ENCODE assay signal across 10 cellular contexts in genomic region chr5:142322403-142322746, GRCh38. TPM values are rescaled to one million over a fixed set of nuclear protein-coding genes. Genes with fewer than 3 reads are reported as not detected.
A peak's percentile ranks its signal among the peaks of the same experiment; 100 is the strongest.
DNase-seq lines count a peak whose midpoint lies in the region; ATAC-seq and TF ChIP-seq lines count a peak whose summit lies in the region.
"Had no signal": no experiment of that assay in that cellular context is flagged by ENCODE, and none has a peak within 500 bp of the region (broad histone marks: within the 10 kb centered on the region; RNA-seq: fewer than 3 reads in every experiment).

No MANE protein-coding gene starts in this region.

- no peaks in the 10 kb centered on the region for H4K20me1 ChIP-seq in mammary epithelial cell (ENCODE audit: insufficient read depth, low read length)

- H3K27me3 ChIP-seq in HUES64 (ENCODE audit: insufficient read depth, low read length) = no peaks in the 10 kb centered on the region; the same call in 1 of the 2 replicates
- H3K27me3 ChIP-seq in mammary epithelial cell (ENCODE audit: insufficient read depth, low read length) = no peaks in the 10 kb centered on the region
- peaks cover 0 to 80% of the 10 kb centered on the region in 2 donors for H3K27me3 ChIP-seq in left lung
- H3K27me3 ChIP-seq in suprapubic skin = peaks cover 18% of the 10 kb centered on the region

- H3K36me3 ChIP-seq in HUES64 (ENCODE audit: insufficient read depth, low read length) (peaks cover 48% of the 10 kb centered on the region), mammary epithelial cell (ENCODE audit: insufficient read depth, low read length) (peaks cover 5% of the 10 kb centered on the region), left lung (no peaks in the 10 kb centered on the region), suprapubic skin (no peaks in the 10 kb centered on the region)

- WGBS in HUES64 = 27% methylated on average over 2 of the region's 5 CpGs
- WGBS in mammary epithelial cell (ENCODE audit: low coverage, missing lambda C conversion rate) = 100% methylated on average over 4 of the region's 5 CpGs
- WGBS in suprapubic skin = 83% methylated on average over 5 of the region's 5 CpGs

- H3K4me1 ChIP-seq in HUES64 (ENCODE audit: insufficient read depth, low read length) (peaks cover 57% of the 10 kb centered on the region), mammary epithelial cell (ENCODE audit: insufficient read depth, low read length) (peaks cover 36% of the 10 kb centered on the region), left lung (peaks cover 39 to 94% of the 10 kb centered on the region in 2 donors), suprapubic skin (peaks cover 44% of the 10 kb centered on the region)

- H3K4me3 ChIP-seq in HUES64 (ENCODE audit: low read length) (peak overlapping the region; percentile 95), mammary epithelial cell (replicated peaks in 1 of 3; ENCODE audit: insufficient read depth in 1 of 3, low read depth in 2 of 3, low read length in 3 of 3) (peak overlapping the region in 2 of 3 experiments; percentile 79 to 99), left lung (peak overlapping the region; percentile 57 to 63), suprapubic skin (peak overlapping the region; percentile 65)
- H3K4me3 ChIP-seq: SK-N-MC had no signal

- DNase-seq in mammary epithelial cell (no peak), left lung (no peak), suprapubic skin (ENCODE audit: low spot score in 2 of 2) (no peak), Kasumi-1 (lab: John Stamatoyannopoulos, UW) (no peak), ecto neural progenitor cell (ENCODE audit: low spot score) (no peak), H4 (ENCODE audit: low spot score) (no peak)
- DNase-seq: central memory CD4-positive, alpha-beta T cell had no signal

- H3K9ac ChIP-seq in HUES64 (ENCODE audit: low read depth, low read length) (peak overlapping the region; percentile 94; the same call in 1 of the 2 replicates), mammary epithelial cell (ENCODE audit: insufficient read depth, low read length) (no peak overlapping the region)

- dilution Hi-C loops in mammary epithelial cell (cut with HindIII; ENCODE audit: low sequenced_read_pairs) = no loop called here

- peaks cover 94% of the 10 kb centered on the region for H3K79me2 ChIP-seq in mammary epithelial cell (ENCODE audit: insufficient read depth, low read length)

- intact Hi-C loops in mammary epithelial cell (cut with micrococcal nuclease) (loop anchor here (10.0 kb wide), 1 partner anchor 122 kb away; no protein-coding TSS in a partner anchor), left lung (cut with DNase I) (no loop called here)

- peak overlapping the region; percentile 84 for H3K4me2 ChIP-seq in mammary epithelial cell (ENCODE audit: insufficient read depth, low read depth, low read length)

- no peak for TF ChIP-seq POLR2A in suprapubic skin (IDR thresholded peaks at IDR 0.05)

- in situ Hi-C loops in mammary epithelial cell (cut with MboI; ENCODE audit: low sequenced_read_pairs in 2 of 2) = loop anchor here in 1 of 2 donors (10.0 to 25.0 kb wide), 2 partner anchors 160 to 222 kb away; no protein-coding TSS in a partner anchor

- no peak overlapping the region for H3K27ac ChIP-seq in HUES64 (ENCODE audit: low read depth, low read length)
- H3K27ac ChIP-seq in mammary epithelial cell (ENCODE audit: insufficient read depth, low read depth, low read length) = peak overlapping the region; percentile 3
- H3K27ac ChIP-seq in left lung = peak overlapping the region; percentile 83 to 88
- H3K27ac ChIP-seq in suprapubic skin = no peak overlapping the region
- H3K27ac ChIP-seq: SK-N-MC had no signal

- H3K9me3 ChIP-seq in HUES64 (ENCODE audit: insufficient read depth, low read depth, low read length) (no peaks in the 10 kb centered on the region), mammary epithelial cell (replicated peaks; ENCODE audit: insufficient read depth, low read length) (no peaks in the 10 kb centered on the region), left lung (no peaks in the 10 kb centered on the region), suprapubic skin (no peaks in the 10 kb centered on the region)

- no TSS peak for BruUV-seq in mammary epithelial cell (replicated peaks; lab: Mats Ljungman, UMichigan)

- CTCF ChIA-PET in mammary epithelial cell (lab: Charles Lee; ENCODE audit: low non-redundant PET) = interaction anchor here (0.6 kb wide), 1 partner anchor 311 kb away, joined by 8 read pairs; no protein-coding TSS in a partner anchor

- no peak for ATAC-seq in left lung
- no peak for ATAC-seq in HG03457 (IDR thresholded peaks at IDR 0.05; ENCODE audit: unreplicated experiment)

- no peak for TF ChIP-seq CTCF in mammary epithelial cell (conservative IDR thresholded peaks at IDR 0.05 in 1 of 2, IDR thresholded peaks at IDR 0.05 in 1 of 2; ENCODE audit: extremely low read depth in 1 of 2, insufficient read depth in 1 of 2, low read depth in 1 of 2, low read length in 2 of 2)
- TF ChIP-seq CTCF in left lung (IDR thresholded peaks at IDR 0.05) = no peak
- no peak for TF ChIP-seq CTCF in suprapubic skin (IDR thresholded peaks at IDR 0.05)

- no peak for TF ChIP-seq EP300 in suprapubic skin (IDR thresholded peaks at IDR 0.05)

- no peak overlapping the region for H2AFZ ChIP-seq in mammary epithelial cell (ENCODE audit: low read depth, low read length)

RNA-seq across cellular contexts. Expression of gene SPRY4, which starts 2.4 kb away (rescaled TPM):
- 64.4 TPM for polyA plus RNA-seq in HUES64 (2013, experiment 1 of 2)
- 80.8 TPM for polyA plus RNA-seq in HUES64 (2013, experiment 2 of 2)
- total RNA-seq in mammary epithelial cell (10 to 100 TPM; 11.5 to 40.7 TPM), left lung (10 to 100 TPM; 28.9 to 44.0 TPM), suprapubic skin (1 to 10 TPM; 4.2 to 7.9 (median 4.9) TPM)
- polyA plus RNA-seq in mammary epithelial cell = 12.0 TPM
- polyA minus RNA-seq in mammary epithelial cell = 59.3 TPM
- total RNA-seq in H4 (2014; rRNA removed; shearing (Covaris generic)) = 3.9 and 6.4 TPM in 2 replicates

Comparison
In these comparisons a context has a peak if more than half of its experiments do, and no peak if none do; other contexts are left out.
1. H3K27ac ChIP-seq: peak in mammary epithelial cell (single experiment) and left lung (2 of 2); none in HUES64 (single experiment) and suprapubic skin (single experiment).
2. Peak in every context shown above with its lines, with median percentiles within 50 percentile points of each other: H3K4me3 ChIP-seq.